ENCODE assay signal across 8 cellular contexts in genomic region chr7:73811760-73812168, GRCh38. TPM values are rescaled to one million over a fixed set of nuclear protein-coding genes. Genes with fewer than 3 reads are reported as not detected.
DNase-seq lines count a peak whose midpoint lies in the region; ATAC-seq and TF ChIP-seq lines count a peak whose summit lies in the region.

No MANE protein-coding gene starts in this region.

- ATAC-seq in omental fat pad (ENCODE audit: low FRiP score) (peak; percentile 87), GM21528 (IDR thresholded peaks at IDR 0.05; ENCODE audit: low FRiP score, unreplicated experiment) (no peak)

- no peaks in the 10 kb centered on the region for H3K4me1 Mint-ChIP-seq in CD14-positive monocyte

- CTCF ChIA-PET in HEK293T (lab: Yijun Ruan, JAX), result interaction anchor here (0.6 to 1.7 kb wide), 8 partner anchors 11 to 874 kb away, joined by 3 to 10 read pairs (median 4); partner anchors contain the start of gene METTL27

- H3K9ac ChIP-seq in OCI-LY1 (ENCODE audit: low read length) (no peak overlapping the region), fibroblast of lung (ENCODE audit: insufficient read depth, low read length) (no peak overlapping the region)

- peak; percentile 88 for TF ChIP-seq CTCF in CD14-positive monocyte (IDR thresholded peaks at IDR 0.05)
- peak; percentile 85 for TF ChIP-seq CTCF in OCI-LY1 (IDR thresholded peaks at IDR 0.05; ENCODE audit: low read length)
- TF ChIP-seq CTCF in fibroblast of lung (conservative IDR thresholded peaks at IDR 0.05 in 1 of 2, IDR thresholded peaks at IDR 0.05 in 1 of 2; ENCODE audit: low read depth in 1 of 2, low read length in 2 of 2), result peak; percentile 71 to 79
- TF ChIP-seq CTCF in omental fat pad (IDR thresholded peaks at IDR 0.05), result peak in 1 of 3 donors; percentile 10

- H3K4me1 ChIP-seq in OCI-LY1 (ENCODE audit: insufficient read depth, low read length, severe bottlenecking), result no peaks in the 10 kb centered on the region
- no peaks in the 10 kb centered on the region for H3K4me1 ChIP-seq in fibroblast of lung (ENCODE audit: control insufficient read depth, extremely low read depth, insufficient read depth, low read length)

- no peak overlapping the region for H3K4me3 Mint-ChIP-seq in CD14-positive monocyte

- H3K79me2 ChIP-seq in OCI-LY1 (ENCODE audit: insufficient read depth, low read length) (no peaks in the 10 kb centered on the region), fibroblast of lung (ENCODE audit: control insufficient read depth, insufficient read depth, low read length) (no peaks in the 10 kb centered on the region)

- no peak overlapping the region for H3K4me3 ChIP-seq in OCI-LY1 (ENCODE audit: low read depth, low read length, poor library complexity, severe bottlenecking)
- no peak overlapping the region for H3K4me3 ChIP-seq in fibroblast of lung (replicated peaks in 1 of 4; ENCODE audit: control extremely low read depth in 1 of 4, insufficient read depth in 1 of 4, low read depth in 3 of 4, low read length in 4 of 4)

- no peaks in the 10 kb centered on the region for H4K20me1 ChIP-seq in OCI-LY1 (ENCODE audit: insufficient read depth, low read length)
- no peaks in the 10 kb centered on the region for H4K20me1 ChIP-seq in fibroblast of lung (ENCODE audit: control insufficient read depth, extremely low read depth, insufficient read depth, low read length)

- H3K9me2 ChIP-seq in OCI-LY1 (ENCODE audit: low read depth, low read length), result no peaks in the 10 kb centered on the region

- peaks cover 9 to 15% (median 14%) of the 10 kb centered on the region in 3 donors for H3K27me3 Mint-ChIP-seq in CD14-positive monocyte (ENCODE audit: low read depth in 3 of 3)

- H3K9me3 ChIP-seq in OCI-LY1 (ENCODE audit: low read length) (no peaks in the 10 kb centered on the region), fibroblast of lung (ENCODE audit: control insufficient read depth, insufficient read depth, low read depth, low read length) (no peaks in the 10 kb centered on the region)

- no peaks in the 10 kb centered on the region for H3K36me3 ChIP-seq in OCI-LY1 (ENCODE audit: insufficient read depth, low read length)
- H3K36me3 ChIP-seq in fibroblast of lung (ENCODE audit: control insufficient read depth, insufficient read depth, low read length), result no peaks in the 10 kb centered on the region

- no peak overlapping the region for H2AFZ ChIP-seq in OCI-LY1 (ENCODE audit: low read length)
- no peak overlapping the region for H2AFZ ChIP-seq in fibroblast of lung (ENCODE audit: low read length)

- no peaks in the 10 kb centered on the region for H3F3A ChIP-seq in OCI-LY1 (ENCODE audit: insufficient read depth, low read length)

- intact Hi-C loops in CD14-positive monocyte (cut with micrococcal nuclease), result loop anchor here (1.0 to 2.0 kb wide), 2 partner anchors 43 to 44 kb away; no protein-coding TSS in a partner anchor

- no peaks in the 10 kb centered on the region for H3K36me3 Mint-ChIP-seq in CD14-positive monocyte

- no peak overlapping the region for H3K27ac Mint-ChIP-seq in CD14-positive monocyte

- H3K4me2 ChIP-seq in OCI-LY1 (ENCODE audit: low read length), result no peak overlapping the region
- H3K4me2 ChIP-seq in fibroblast of lung (ENCODE audit: extremely low read depth, insufficient read depth, low read length), result no peak overlapping the region

- H3K27ac ChIP-seq in OCI-LY1 (ENCODE audit: low read depth, low read length, poor library complexity, severe bottlenecking) (no peak overlapping the region), fibroblast of lung (ENCODE audit: insufficient read depth, low read length) (no peak overlapping the region)

- DNase-seq in CD14-positive monocyte (ENCODE audit: low spot score), result peak; percentile 62
- peak; percentile 82 for DNase-seq in HEK293T (ENCODE audit: extremely low spot score)
- DNase-seq in activated T-cell treated with anti-CD3 and anti-CD28 coated beads for 24 hours (ENCODE audit: low read depth), result peak; percentile 32
- peak; percentile 40 to 53 for DNase-seq in fibroblast of lung (ENCODE audit: low read depth in 2 of 2)
- DNase-seq in omental fat pad (ENCODE audit: low spot score), result peak; percentile 51
- DNase-seq in ureter (ENCODE audit: low spot score), result peak; percentile 63

- POLR2A ChIA-PET in HEK293T (lab: Yijun Ruan, JAX), result interaction anchor here (1.0 to 1.1 kb wide), 2 partner anchors 39 to 74 kb away, joined by 3 read pairs; partner anchors contain the start of gene ABHD11

- peaks cover 0 to 11% (median 5%) of the 10 kb centered on the region in 7 donors for H3K9me3 Mint-ChIP-seq in CD14-positive monocyte

- H3K27me3 ChIP-seq in OCI-LY1 (ENCODE audit: insufficient read depth, low read length), result peaks cover 3% of the 10 kb centered on the region; the same call in 1 of the 2 replicates
- H3K27me3 ChIP-seq in fibroblast of lung (ENCODE audit: control insufficient read depth, insufficient read depth, low read length), result no peaks in the 10 kb centered on the region

TF ChIP-seq in HEK293T, 16 proteins besides CTCF, POLR2A, EP300 and RAD21:
- TF ChIP-seq L3MBTL2 (conservative IDR thresholded peaks at IDR 0.05) (no peak), FOXM1 (IDR thresholded peaks at IDR 0.05; ENCODE audit: borderline replicate concordance) (peak; percentile 52; the same call in 1 of the 2 replicates)
TF ChIP-seq in HEK293T: peak in this region for 1.

RNA-seq across cellular contexts. Expression of gene CLDN4, which starts 19.0 kb away (rescaled TPM):
- polyA plus RNA-seq in CD14-positive monocyte, result not detected
- under 0.01 and 0.26 TPM in 2 replicates for total RNA-seq in fibroblast of lung
- 0.51 and 0.73 TPM in 2 replicates for polyA plus RNA-seq in fibroblast of lung
- polyA plus RNA-seq in fibroblast of lung (2012), result 0.31 and 1.4 TPM in 2 replicates
- polyA minus RNA-seq in fibroblast of lung (ENCODE audit: low replicate concordance), result 0.51 and 5.4 TPM in 2 replicates
- under 1 TPM in 3 of 4 donors, not detected in 1; 0.19 to 0.65 (median 0.60) TPM for total RNA-seq in omental fat pad
- total RNA-seq in ureter, result 244 TPM

RNA-seq across cellular contexts. Expression of gene METTL27, which starts 30.6 kb away (rescaled TPM):
- 1 to 10 TPM; 1.2 to 2.1 TPM for polyA plus RNA-seq in CD14-positive monocyte
- 4.9 and 15.7 TPM in 2 replicates for total RNA-seq in fibroblast of lung
- 0.96 and 2.1 TPM in 2 replicates for polyA plus RNA-seq in fibroblast of lung
- polyA plus RNA-seq in fibroblast of lung (2012), result 3.2 and 6.0 TPM in 2 replicates
- polyA minus RNA-seq in fibroblast of lung (ENCODE audit: low replicate concordance), result 1.0 and 9.9 TPM in 2 replicates
- total RNA-seq in omental fat pad, result 1 to 10 TPM in 3 of 4 donors, not detected in 1; 2.5 to 5.7 (median 3.4) TPM
- 14.4 TPM for total RNA-seq in ureter

RNA-seq across cellular contexts. Expression of gene CLDN3, which starts 41.7 kb away (rescaled TPM):
- polyA plus RNA-seq in CD14-positive monocyte, result not detected
- total RNA-seq in fibroblast of lung, result not detected in 2 replicates
- polyA plus RNA-seq in fibroblast of lung, result 0.05 TPM in 1 of 2 replicates, not detected in the other
- 0.17 TPM in 1 of 2 replicates, not detected in the other for polyA plus RNA-seq in fibroblast of lung (2012)
- not detected in 2 replicates for polyA minus RNA-seq in fibroblast of lung (ENCODE audit: low replicate concordance)
- under 1 TPM in 1 of 4 donors, not detected in 3; 0.28 TPM for total RNA-seq in omental fat pad
- total RNA-seq in ureter, result 6.8 TPM

RNA-seq across cellular contexts. Expression of gene TMEM270, which starts 49.2 kb away (rescaled TPM):
- polyA plus RNA-seq in CD14-positive monocyte (not detected), fibroblast of lung (not detected in 2 replicates)
- total RNA-seq in fibroblast of lung (not detected in 2 replicates), omental fat pad (not detected), ureter (not detected)
- not detected in 2 replicates for polyA plus RNA-seq in fibroblast of lung (2012)
- polyA minus RNA-seq in fibroblast of lung (ENCODE audit: low replicate concordance), result not detected in 2 replicates

Comparison
In these comparisons a context has a peak if more than half of its experiments do, and no peak if none do; other contexts are left out.
1. DNase-seq: peak in every context shown above with its lines; median percentile 82 in HEK293T; 63 in ureter; 62 in CD14-positive monocyte; 51 in omental fat pad; 46 in fibroblast of lung; 32 in activated T-cell treated with anti-CD3 and anti-CD28 coated beads for 24 hours.
2. RNA of gene CLDN4, which starts 19.0 kb away (total RNA-seq): 244 TPM in ureter (single experiment); 0.19 to 0.65 TPM in omental fat pad and under 0.01 to 0.26 TPM in fibroblast of lung; every median in the first group is over 100 times any median in the second.